ENCODE assay signal across 2 cellular contexts in genomic region chr4:40194602-40195161, GRCh38.
TF ChIP-seq lines count a peak whose summit lies in the region.

No MANE protein-coding gene starts in this region.

TF ChIP-seq in SK-N-SH, 30 proteins besides CTCF, POLR2A, EP300 and RAD21 (continued from another document):
- TF ChIP-seq, protein P1, sequence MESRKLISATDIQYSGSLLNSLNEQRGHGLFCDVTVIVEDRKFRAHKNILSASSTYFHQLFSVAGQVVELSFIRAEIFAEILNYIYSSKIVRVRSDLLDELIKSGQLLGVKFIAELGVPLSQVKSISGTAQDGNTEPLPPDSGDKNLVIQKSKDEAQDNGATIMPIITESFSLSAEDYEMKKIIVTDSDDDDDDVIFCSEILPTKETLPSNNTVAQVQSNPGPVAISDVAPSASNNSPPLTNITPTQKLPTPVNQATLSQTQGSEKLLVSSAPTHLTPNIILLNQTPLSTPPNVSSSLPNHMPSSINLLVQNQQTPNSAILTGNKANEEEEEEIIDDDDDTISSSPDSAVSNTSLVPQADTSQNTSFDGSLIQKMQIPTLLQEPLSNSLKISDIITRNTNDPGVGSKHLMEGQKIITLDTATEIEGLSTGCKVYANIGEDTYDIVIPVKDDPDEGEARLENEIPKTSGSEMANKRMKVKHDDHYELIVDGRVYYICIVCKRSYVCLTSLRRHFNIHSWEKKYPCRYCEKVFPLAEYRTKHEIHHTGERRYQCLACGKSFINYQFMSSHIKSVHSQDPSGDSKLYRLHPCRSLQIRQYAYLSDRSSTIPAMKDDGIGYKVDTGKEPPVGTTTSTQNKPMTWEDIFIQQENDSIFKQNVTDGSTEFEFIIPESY (IDR thresholded peaks at IDR 0.05; ENCODE audit: borderline replicate concordance, low read depth) = no peak
- TF ChIP-seq TAF1 (IDR thresholded peaks at IDR 0.05; ENCODE audit: borderline replicate concordance, low read depth, low read length) = no peak
- TF ChIP-seq ELF1 (IDR thresholded peaks at IDR 0.05) = no peak
- no peak for TF ChIP-seq USF2 (IDR thresholded peaks at IDR 0.05; ENCODE audit: borderline replicate concordance, low read depth, low read length)
- TF ChIP-seq JUND (IDR thresholded peaks at IDR 0.05) = no peak
- TF ChIP-seq TEAD4 (IDR thresholded peaks at IDR 0.05; ENCODE audit: borderline replicate concordance, insufficient read depth) = no peak
- no peak for TF ChIP-seq YY1 (IDR thresholded peaks at IDR 0.05; ENCODE audit: low read depth)
- TF ChIP-seq CHD2 (IDR thresholded peaks at IDR 0.05; ENCODE audit: low read length, partially characterized antibody) = no peak
- no peak for TF ChIP-seq NFIC (IDR thresholded peaks at IDR 0.05; ENCODE audit: borderline replicate concordance)
- TF ChIP-seq, protein P2, sequence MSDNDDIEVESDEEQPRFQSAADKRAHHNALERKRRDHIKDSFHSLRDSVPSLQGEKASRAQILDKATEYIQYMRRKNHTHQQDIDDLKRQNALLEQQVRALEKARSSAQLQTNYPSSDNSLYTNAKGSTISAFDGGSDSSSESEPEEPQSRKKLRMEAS (IDR thresholded peaks at IDR 0.05; ENCODE audit: low read depth) = no peak
- no peak for TF ChIP-seq SIN3A (IDR thresholded peaks at IDR 0.05; ENCODE audit: borderline replicate concordance, low read depth, low read length)
- no peak for TF ChIP-seq RXRA (IDR thresholded peaks at IDR 0.05; ENCODE audit: borderline replicate concordance, low read depth)
- TF ChIP-seq RCOR1 (IDR thresholded peaks at IDR 0.05; ENCODE audit: low read length) = no peak
- TF ChIP-seq MEF2A (IDR thresholded peaks at IDR 0.05; ENCODE audit: borderline replicate concordance, low read depth) = no peak

TF ChIP-seq in SK-N-SH treated with all-trans-retinoic acid at 6 μM for 48 hours, 23 proteins besides CTCF, POLR2A, EP300 and RAD21 (continued from another document):
- TF ChIP-seq CREB5 (CRISPR knock-in tag; IDR thresholded peaks at IDR 0.05; ENCODE audit: low read depth) (no peak), ZNF70 (CRISPR knock-in tag; IDR thresholded peaks at IDR 0.05) (no peak), PATZ1 (CRISPR knock-in tag; IDR thresholded peaks at IDR 0.05; ENCODE audit: borderline replicate concordance) (no peak), RARB (CRISPR knock-in tag; IDR thresholded peaks at IDR 0.05) (no peak), BACH2 (CRISPR knock-in tag; IDR thresholded peaks at IDR 0.05; ENCODE audit: borderline replicate concordance) (no peak), GLIS3 (CRISPR knock-in tag; IDR thresholded peaks at IDR 0.05) (no peak), ISL1 (CRISPR knock-in tag; IDR thresholded peaks at IDR 0.05) (no peak)
